ENCODE assay signal across 15 cellular contexts in the genomic region with DNA sequence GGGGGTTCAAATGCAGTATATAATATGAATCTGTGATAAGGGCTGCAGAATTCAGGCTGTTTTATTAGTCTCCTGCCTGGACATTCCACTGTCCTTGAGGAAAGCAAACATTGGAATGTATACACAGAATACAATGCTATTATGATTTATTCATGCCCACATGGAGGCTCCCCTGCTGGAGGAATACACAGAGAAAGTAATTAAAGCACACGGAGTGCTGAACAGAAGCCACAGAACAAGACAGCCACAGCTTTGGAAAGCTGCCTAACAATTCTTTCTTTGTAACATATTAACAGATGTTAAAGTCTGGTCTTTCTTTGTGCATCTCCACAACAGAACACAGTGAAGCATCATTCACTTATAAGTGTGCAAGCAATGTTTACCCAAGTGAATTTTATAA.
DNase-seq lines count a peak whose midpoint lies in the region; ATAC-seq and TF ChIP-seq lines count a peak whose summit lies in the region.
"Had no signal": no experiment of that assay in that cellular context is flagged by ENCODE, and none has a peak within 500 bp of the region (broad histone marks: within the 10 kb centered on the region; RNA-seq: fewer than 3 reads in every experiment).

No MANE protein-coding gene starts in this region.

- no peak overlapping the region for H3K23ac ChIP-seq in mesenchymal stem cell (ENCODE audit: low read length in 2 of 2)

- in situ Hi-C loops in astrocyte of the spinal cord (cut with HindIII; ENCODE audit: low sequenced_read_pairs), result no loop called here

- no peak overlapping the region for H4K91ac ChIP-seq in mesenchymal stem cell (ENCODE audit: low read length)

- WGBS in mesenchymal stem cell, result 8% methylated on average over 1 of the region's 1 CpG

- H2AFZ ChIP-seq in mesenchymal stem cell (ENCODE audit: low read depth, low read length), result no peak overlapping the region

- no peak overlapping the region for H2BK12ac ChIP-seq in mesenchymal stem cell (ENCODE audit: low read length in 2 of 2)

- no peak overlapping the region for H3K18ac ChIP-seq in mesenchymal stem cell (ENCODE audit: low read depth in 1 of 2, low read length in 2 of 2)

- H3K9ac ChIP-seq in mesenchymal stem cell (ENCODE audit: low read length), result no peak overlapping the region

- no peak overlapping the region for H3K4ac ChIP-seq in mesenchymal stem cell (ENCODE audit: low read depth in 1 of 2, low read length in 2 of 2)

- no peak overlapping the region for H3K4me2 ChIP-seq in mesenchymal stem cell (ENCODE audit: low read length, poor library complexity, severe bottlenecking)

- ATAC-seq in HG02610 (IDR thresholded peaks at IDR 0.05; ENCODE audit: unreplicated experiment), result no peak
- ATAC-seq: naive thymus-derived CD8-positive, alpha-beta T cell; sciatic nerve; stimulated activated naive CD8-positive, alpha-beta T cell treated with anti-CD3 and anti-CD28 coated beads, Interleukin-15, Interleukin-2, amounts not matched to agents 100 U/mL and 50 U/mL, for 24 hours had no signal

- no peaks in the 10 kb centered on the region for H3K9me3 ChIP-seq in mesenchymal stem cell (ENCODE audit: control insufficient read depth, low read length)
- H3K9me3 ChIP-seq: left ventricle myocardium inferior had no signal

- no peak overlapping the region for H4K8ac ChIP-seq in mesenchymal stem cell (ENCODE audit: low read length)

- no peak overlapping the region for H2BK5ac ChIP-seq in mesenchymal stem cell (ENCODE audit: low read depth, low read length, poor library complexity, severe bottlenecking)

- no peak overlapping the region for H2AK5ac ChIP-seq in mesenchymal stem cell (ENCODE audit: low read length, severe bottlenecking)

- H3K36me3 ChIP-seq in mesenchymal stem cell (ENCODE audit: control insufficient read depth in 1 of 2, insufficient read depth in 2 of 2, low read depth in 1 of 2, low read length in 2 of 2), result no peaks in the 10 kb centered on the region
- H3K36me3 ChIP-seq: left ventricle myocardium inferior had no signal

- H3K4me3 ChIP-seq in astrocyte of the spinal cord (ENCODE audit: low read depth, low read length), result no peak overlapping the region
- no peak overlapping the region for H3K4me3 ChIP-seq in mesenchymal stem cell (ENCODE audit: insufficient read depth in 1 of 2, low read depth in 1 of 2, low read length in 2 of 2)
- H3K4me3 ChIP-seq: left ventricle myocardium inferior had no signal

- no peak for TF ChIP-seq CTCF in astrocyte of the spinal cord (IDR thresholded peaks at IDR 0.05; ENCODE audit: low read depth, low read length)

- no peak overlapping the region for H3K14ac ChIP-seq in mesenchymal stem cell (ENCODE audit: low read length in 2 of 2)

- H2BK15ac ChIP-seq in mesenchymal stem cell (ENCODE audit: low read depth, poor library complexity, severe bottlenecking), result no peak overlapping the region

- DNase-seq in COR-L47 (lab: John Stamatoyannopoulos, UW) (peak; percentile 74), NCI-H2081 (lab: John Stamatoyannopoulos, UW) (peak; percentile 51 to 84), astrocyte of the spinal cord (ENCODE audit: low read depth, low spot score) (peak; percentile 59), mesenchymal stem cell (no peak), Kasumi-1 (lab: John Stamatoyannopoulos, UW) (no peak), T-helper 2 cell (no peak), GM03348 (ENCODE audit: low spot score) (no peak)
- DNase-seq: activated CD4-positive, alpha-beta T cell treated with anti-CD3 and anti-CD28 coated beads, Interleukin-2, amount 50 U/mL, for 1 hour; left ventricle myocardium inferior; naive thymus-derived CD8-positive, alpha-beta T cell; NCI-H82; stimulated activated CD4-positive, alpha-beta T cell treated with anti-CD3 and anti-CD28 coated beads, Interleukin-4, amount 100 ng/mL, for 4 hours; stimulated activated naive CD8-positive, alpha-beta T cell treated with anti-CD3 and anti-CD28 coated beads, Interleukin-15, Interleukin-2, amounts not matched to agents 100 U/mL and 50 U/mL, for 24 hours had no signal

- no peaks in the 10 kb centered on the region for H3K27me3 ChIP-seq in mesenchymal stem cell (ENCODE audit: control insufficient read depth in 1 of 2, insufficient read depth in 1 of 2, low read length in 2 of 2)

- H3K4me1 ChIP-seq in mesenchymal stem cell (ENCODE audit: control insufficient read depth, insufficient read depth, low read depth, low read length), result peaks cover 2% of the 10 kb centered on the region
- H3K4me1 ChIP-seq: left ventricle myocardium inferior had no signal

- peak overlapping the region; percentile 47 for H3K27ac ChIP-seq in mesenchymal stem cell (ENCODE audit: low read length, poor library complexity, severe bottlenecking)
- H3K27ac ChIP-seq: left ventricle myocardium inferior had no signal

- no peaks in the 10 kb centered on the region for H3K79me1 ChIP-seq in mesenchymal stem cell (replicated peaks; ENCODE audit: low read length, poor library complexity, severe bottlenecking)

- no peak overlapping the region for H2BK120ac ChIP-seq in mesenchymal stem cell (ENCODE audit: low read depth, low read length)

Comparison
In these comparisons a context has a peak if more than half of its experiments do, and no peak if none do; other contexts are left out.
1. DNase-seq: peak in COR-L47 (single experiment), NCI-H2081 (2 of 2) and astrocyte of the spinal cord (single experiment); none in mesenchymal stem cell (single experiment), Kasumi-1 (0 of 2), T-helper 2 cell (0 of 5) and GM03348 (single experiment).